Comparison of ENCODE assay signal across 13 cellular contexts in genomic region chr22:37571258-37571991, GRCh38. TPM values are rescaled to one million over a fixed set of nuclear protein-coding genes. Genes with fewer than 3 reads are reported as not detected.
DNase-seq lines count a peak whose midpoint lies in the region; ATAC-seq and TF ChIP-seq lines count a peak whose summit lies in the region.
"Had no signal": no experiment of that assay in that cellular context is flagged by ENCODE, and none has a peak within 500 bp of the region (broad histone marks: within the 10 kb centered on the region; RNA-seq: fewer than 3 reads in every experiment).

No MANE protein-coding gene starts in this region.

- H3K27ac ChIP-seq in AG04450 (ENCODE audit: low read depth, low read length) (no peak overlapping the region), esophagus squamous epithelium (no peak overlapping the region)
- no peak overlapping the region for H3K27ac ChIP-seq in naive thymus-derived CD4-positive, alpha-beta T cell (ENCODE audit: low read depth, low read length)
- H3K27ac ChIP-seq: C4-2B had no signal

- H3K27me3 Mint-ChIP-seq in naive thymus-derived CD4-positive, alpha-beta T cell = peaks cover 0 to 23% (median 0%) of the 10 kb centered on the region in 5 donors
- H3K27me3 Mint-ChIP-seq in immature natural killer cell (ENCODE audit: low read depth in 3 of 3) = peaks cover 6 to 12% (median 6%) of the 10 kb centered on the region in 3 donors
- H3K27me3 Mint-ChIP-seq: activated CD4-positive, alpha-beta T cell treated with anti-CD3 and anti-CD28 coated beads for 36 hours had no signal

- H3K27me3 ChIP-seq in AG04450 (ENCODE audit: control insufficient read depth, insufficient read depth, low read length) = no peaks in the 10 kb centered on the region
- no peaks in the 10 kb centered on the region for H3K27me3 ChIP-seq in MG63
- H3K27me3 ChIP-seq in naive thymus-derived CD4-positive, alpha-beta T cell (ENCODE audit: control insufficient read depth in 2 of 2, insufficient read depth in 2 of 2, low read length in 2 of 2) = no peaks in the 10 kb centered on the region
- H3K27me3 ChIP-seq in esophagus squamous epithelium = no peaks in the 10 kb centered on the region

- CTCF ChIA-PET in AG04450 (lab: Charles Lee) = interaction anchor here (1.4 to 12.0 kb wide), 3 partner anchors 9 to 26 kb away, joined by 4 to 375 read pairs (median 65); no protein-coding TSS in a partner anchor
- CTCF ChIA-PET in naive thymus-derived CD4-positive, alpha-beta T cell (lab: Charles Lee) = interaction anchor here (2.1 kb wide), 1 partner anchor 21 kb away, joined by 11 read pairs; no protein-coding TSS in a partner anchor

- peaks cover 26% of the 10 kb centered on the region for H3K36me3 ChIP-seq in MG63
- H3K36me3 ChIP-seq in naive thymus-derived CD4-positive, alpha-beta T cell (ENCODE audit: control insufficient read depth in 2 of 3, insufficient read depth in 3 of 3, low read length in 3 of 3) = no peaks in the 10 kb centered on the region
- H3K36me3 ChIP-seq in esophagus squamous epithelium = peaks cover 15 to 29% (median 17%) of the 10 kb centered on the region in 3 donors

- H3K4me3 ChIP-seq in AG04450 (ENCODE audit: low read depth, low read length) = no peak overlapping the region
- no peak overlapping the region for H3K4me3 ChIP-seq in MG63
- H3K4me3 ChIP-seq in naive thymus-derived CD4-positive, alpha-beta T cell (ENCODE audit: low read length) = no peak overlapping the region
- H3K4me3 ChIP-seq in esophagus squamous epithelium = no peak overlapping the region

- H3K4me3 Mint-ChIP-seq in naive thymus-derived CD4-positive, alpha-beta T cell = no peak overlapping the region
- H3K4me3 Mint-ChIP-seq in immature natural killer cell = no peak overlapping the region
- H3K4me3 Mint-ChIP-seq: activated CD4-positive, alpha-beta T cell treated with anti-CD3 and anti-CD28 coated beads for 36 hours had no signal

- no peaks in the 10 kb centered on the region for H3K36me3 Mint-ChIP-seq in naive thymus-derived CD4-positive, alpha-beta T cell
- H3K36me3 Mint-ChIP-seq in immature natural killer cell = no peaks in the 10 kb centered on the region

- intact Hi-C loops in naive thymus-derived CD4-positive, alpha-beta T cell (cut with micrococcal nuclease) = no loop called here
- intact Hi-C loops in esophagus squamous epithelium (cut with DNase I) = loop anchor here (5.0 kb wide), 1 partner anchor 34 kb away; no protein-coding TSS in a partner anchor

- H3K9me3 ChIP-seq in AG04450 (ENCODE audit: control insufficient read depth, insufficient read depth, low read length) (no peaks in the 10 kb centered on the region; the same call in 1 of the 2 replicates), MG63 (no peaks in the 10 kb centered on the region), esophagus squamous epithelium (no peaks in the 10 kb centered on the region)
- no peaks in the 10 kb centered on the region for H3K9me3 ChIP-seq in naive thymus-derived CD4-positive, alpha-beta T cell (ENCODE audit: control insufficient read depth in 2 of 3, low read length in 3 of 3)

- peaks cover 7 to 17% (median 13%) of the 10 kb centered on the region in 7 donors for H3K4me1 Mint-ChIP-seq in naive thymus-derived CD4-positive, alpha-beta T cell
- peaks cover 12 to 13% of the 10 kb centered on the region in 2 donors for H3K4me1 Mint-ChIP-seq in immature natural killer cell

- no peak overlapping the region for H3K27ac Mint-ChIP-seq in naive thymus-derived CD4-positive, alpha-beta T cell
- no peak overlapping the region for H3K27ac Mint-ChIP-seq in immature natural killer cell
- H3K27ac Mint-ChIP-seq: activated CD4-positive, alpha-beta T cell treated with anti-CD3 and anti-CD28 coated beads for 36 hours had no signal

- peaks cover 13% of the 10 kb centered on the region in 2 donors for H3K4me1 ChIP-seq in naive thymus-derived CD4-positive, alpha-beta T cell (ENCODE audit: control insufficient read depth in 2 of 2, insufficient read depth in 2 of 2, low read length in 2 of 2)
- peaks cover 26 to 43% (median 32%) of the 10 kb centered on the region in 3 donors for H3K4me1 ChIP-seq in esophagus squamous epithelium

- DNase-seq in AG04450 (ENCODE audit: low read depth, low spot score) (no peak), MG63 (peak; percentile 74), astrocyte of the hippocampus (ENCODE audit: low read depth, low spot score) (peak; percentile 77), kidney glomerular epithelial cell (lab: John Stamatoyannopoulos, UW) (peak; percentile 39), esophagus squamous epithelium (lab: John Stamatoyannopoulos, UW) (no peak), immature natural killer cell (no peak)
- DNase-seq in naive thymus-derived CD4-positive, alpha-beta T cell = no peak
- DNase-seq: activated CD4-positive, alpha-beta T cell treated with anti-CD3 and anti-CD28 coated beads for 36 hours; activated naive CD4-positive, alpha-beta T cell treated with Interleukin-2 at 50 U/mL for 16 hours; erythroblast; SIG-M5 had no signal

- TF ChIP-seq POLR2A in esophagus squamous epithelium (IDR thresholded peaks at IDR 0.05) = no peak

- POLR2A ChIA-PET in AG04450 (lab: Yijun Ruan, JAX) = interaction anchor here (1.2 kb wide), 1 partner anchor 19 kb away, joined by 4 read pairs; no protein-coding TSS in a partner anchor
- POLR2A ChIA-PET in naive thymus-derived CD4-positive, alpha-beta T cell (lab: Charles Lee) = interaction anchor here (1.1 kb wide), 1 partner anchor 61 kb away, joined by 3 read pairs; no protein-coding TSS in a partner anchor

- no peak for ATAC-seq in naive thymus-derived CD4-positive, alpha-beta T cell
- no peak for ATAC-seq in GM18867 (IDR thresholded peaks at IDR 0.05; ENCODE audit: unreplicated experiment)
- ATAC-seq: activated CD4-positive, alpha-beta T cell treated with anti-CD3 and anti-CD28 coated beads for 36 hours had no signal

- WGBS in esophagus squamous epithelium, 2 donors = 67% methylated on average over 6 of the region's 16 CpGs

- TF ChIP-seq CTCF in AG04450 (IDR thresholded peaks at IDR 0.05; ENCODE audit: low read depth, low read length) (0 out of 2 replicates have a peak, but pooled peaks have one; percentile 12), esophagus squamous epithelium (IDR thresholded peaks at IDR 0.05) (peak in 1 of 6 experiments; percentile 30)

- peaks cover 0 to 2% (median 0%) of the 10 kb centered on the region in 11 donors for H3K9me3 Mint-ChIP-seq in naive thymus-derived CD4-positive, alpha-beta T cell
- no peaks in the 10 kb centered on the region for H3K9me3 Mint-ChIP-seq in immature natural killer cell

RNA-seq across cellular contexts. Expression of gene LGALS2, which starts 8.5 kb away (rescaled TPM):
- polyA plus RNA-seq in AG04450 (2011; rRNA removed) (not detected in 2 replicates), immature natural killer cell (10 to 100 TPM in 1 of 3 donors, 1 to 10 TPM in 2; 3.4 to 30.4 (median 8.2) TPM)
- polyA minus RNA-seq in AG04450 (2011; rRNA and poly(A)+ RNA removed) = not detected in 2 replicates
- not detected in 2 replicates for total RNA-seq in MG63 (2014; rRNA removed; shearing (Covaris generic); ENCODE audit: low replicate concordance)
- total RNA-seq in naive thymus-derived CD4-positive, alpha-beta T cell = 100 to 1,000 TPM in 1 of 5 experiments, 1 to 10 TPM in 1, not detected in 3; 6.4 to 123 TPM
- under 1 TPM in 1 of 2 donors, not detected in 1; 0.71 TPM for polyA plus RNA-seq in naive thymus-derived CD4-positive, alpha-beta T cell
- not detected for total RNA-seq in esophagus squamous epithelium
- total RNA-seq: activated CD4-positive, alpha-beta T cell treated with anti-CD3 and anti-CD28 coated beads for 36 hours had no signal

RNA-seq across cellular contexts. Expression of gene CDC42EP1, which starts 11.1 kb away (rescaled TPM):
- polyA plus RNA-seq in AG04450 (2011; rRNA removed) (13.0 and 18.4 TPM in 2 replicates), immature natural killer cell (under 1 TPM in 2 of 3 donors, not detected in 1; 0.17 to 0.40 TPM)
- polyA minus RNA-seq in AG04450 (2011; rRNA and poly(A)+ RNA removed) = 11.3 and 11.8 TPM in 2 replicates
- 31.6 and 38.5 TPM in 2 replicates for total RNA-seq in MG63 (2014; rRNA removed; shearing (Covaris generic); ENCODE audit: low replicate concordance)
- 1 to 10 TPM in 1 of 5 experiments, under 1 TPM in 3, not detected in 1; 0.27 to 1.6 (median 0.62) TPM for total RNA-seq in naive thymus-derived CD4-positive, alpha-beta T cell
- not detected for polyA plus RNA-seq in naive thymus-derived CD4-positive, alpha-beta T cell
- 10 to 100 TPM; 40.6 to 89.4 (median 53.8) TPM for total RNA-seq in esophagus squamous epithelium

RNA-seq across cellular contexts. Expression of gene GGA1, which starts 37.2 kb away (rescaled TPM):
- polyA plus RNA-seq in AG04450 (2011; rRNA removed) = 24.7 and 26.1 TPM in 2 replicates
- polyA minus RNA-seq in AG04450 (2011; rRNA and poly(A)+ RNA removed) = 23.2 and 24.4 TPM in 2 replicates
- total RNA-seq in MG63 (2014; rRNA removed; shearing (Covaris generic); ENCODE audit: low replicate concordance) = 13.8 and 33.2 TPM in 2 replicates
- 100 to 1,000 TPM in 3 of 5 experiments, 10 to 100 TPM in 2; 64.2 to 124 (median 102) TPM for total RNA-seq in naive thymus-derived CD4-positive, alpha-beta T cell
- polyA plus RNA-seq in naive thymus-derived CD4-positive, alpha-beta T cell = 10 to 100 TPM; 20.8 to 22.3 TPM
- total RNA-seq in esophagus squamous epithelium = 10 to 100 TPM; 32.2 to 54.3 (median 39.5) TPM
- polyA plus RNA-seq in immature natural killer cell = 10 to 100 TPM; 21.3 to 29.6 (median 25.3) TPM

RNA-seq across cellular contexts. Expression of gene CARD10, which starts 52.2 kb away (rescaled TPM):
- 5.8 and 9.6 TPM in 2 replicates for polyA plus RNA-seq in AG04450 (2011; rRNA removed)
- polyA minus RNA-seq in AG04450 (2011; rRNA and poly(A)+ RNA removed) = 8.6 and 10.7 TPM in 2 replicates
- 17.1 and 18.9 TPM in 2 replicates for total RNA-seq in MG63 (2014; rRNA removed; shearing (Covaris generic); ENCODE audit: low replicate concordance)
- total RNA-seq in naive thymus-derived CD4-positive, alpha-beta T cell = 1 to 10 TPM in 1 of 5 experiments, under 1 TPM in 3, not detected in 1; 0.13 to 1.0 (median 0.57) TPM
- under 1 TPM in 1 of 2 donors, not detected in 1; 0.69 TPM for polyA plus RNA-seq in naive thymus-derived CD4-positive, alpha-beta T cell
- total RNA-seq in esophagus squamous epithelium = 10 to 100 TPM; 11.6 to 24.1 (median 20.9) TPM
- under 1 TPM in 2 of 3 donors, not detected in 1; 0.13 to 0.36 TPM for polyA plus RNA-seq in immature natural killer cell
- total RNA-seq: activated CD4-positive, alpha-beta T cell treated with anti-CD3 and anti-CD28 coated beads for 36 hours had no signal

Comparison
In these comparisons a context has a peak if more than half of its experiments do, and no peak if none do; other contexts are left out.
1. DNase-seq: peak in MG63 (single experiment), astrocyte of the hippocampus (single experiment) and kidney glomerular epithelial cell (single experiment); none in AG04450 (single experiment), naive thymus-derived CD4-positive, alpha-beta T cell (0 of 9), esophagus squamous epithelium (single experiment) and immature natural killer cell (0 of 3).
2. RNA of gene CDC42EP1, which starts 11.1 kb away (total RNA-seq): 40.6 to 89.4 TPM in esophagus squamous epithelium and 31.6 to 38.5 TPM in MG63; 0.27 to 1.6 TPM in naive thymus-derived CD4-positive, alpha-beta T cell; every median in the first group is over 10 times any median in the second.